In the genomic region with DNA sequence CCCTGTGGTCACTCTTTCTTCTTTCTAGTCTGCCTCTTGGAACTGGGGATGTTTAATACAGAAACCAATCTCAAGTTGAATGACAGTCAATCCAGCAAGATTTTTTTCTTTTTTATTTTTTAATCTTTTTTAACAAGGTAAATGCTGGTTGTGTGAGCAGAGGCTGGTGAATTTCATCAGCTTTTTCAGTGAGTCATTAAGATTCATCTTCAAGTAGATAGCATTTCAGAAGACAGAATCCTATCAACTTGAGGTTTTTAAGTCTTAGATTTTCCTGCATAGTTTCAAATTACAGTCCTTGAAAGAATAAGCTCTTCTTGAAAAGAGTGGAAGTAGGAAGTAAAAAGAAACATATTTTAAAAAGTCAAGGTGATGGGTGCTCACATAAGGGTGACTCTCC, we compare ENCODE assay signal across 27 cellular contexts. TPM values are rescaled to one million over a fixed set of nuclear protein-coding genes. Genes with fewer than 3 reads are reported as not detected.
DNase-seq lines count a peak whose midpoint lies in the region; ATAC-seq and TF ChIP-seq lines count a peak whose summit lies in the region.
"Had no signal": no experiment of that assay in that cellular context is flagged by ENCODE, and none has a peak within 500 bp of the region (broad histone marks: within the 10 kb centered on the region; RNA-seq: fewer than 3 reads in every experiment).

No MANE protein-coding gene starts in this region.

- DNase-seq in EL (peak; percentile 38), OCI-M1 (lab: John Stamatoyannopoulos, UW) (peak; percentile 47), dedifferentiated amniotic fluid mesenchymal stem cell (ENCODE audit: extremely low spot score) (peak; percentile 33), renal cortical epithelial cell (ENCODE audit: low read depth) (peak; percentile 41), NCI-H1930 (lab: John Stamatoyannopoulos, UW) (no peak), upper lobe of right lung (no peak), hepatic stellate cell (ENCODE audit: low spot score) (no peak)
- DNase-seq: activated CD4-positive, alpha-beta T cell treated with anti-CD3 and anti-CD28 coated beads for 4 hours; activated naive CD4-positive, alpha-beta T cell treated with anti-CD3 and anti-CD28 coated beads for 36 hours; activated T-cell treated with anti-CD3 and anti-CD28 coated beads, Interleukin-2, amount 50 U/mL, for 24 hours; amygdala; CD4-positive, alpha-beta T cell; dermis blood vessel endothelial cell; DMS153; GDM1; heart left ventricle; MG63; natural killer cell; NCI-H1417; NCI-H510A; NK-92 treated with Interleukin-12 subunit alpha and Interleukin-12 subunit beta, amount 100 ng/mL, for 24 hours; Peyer's patch; SJCRH30; stimulated activated CD4-positive, alpha-beta T cell treated with anti-CD3 and anti-CD28 coated beads, Interleukin-12 subunit alpha, Interleukin-12 subunit beta, amount 100 ng/mL, for 4 hours; T-helper 1 cell; thyroid gland had no signal

- no peaks in the 10 kb centered on the region for H3K27me3 ChIP-seq in upper lobe of right lung
- H3K27me3 ChIP-seq: cardiac muscle cell, heart left ventricle, MG63, Peyer's patch, SJCRH30, thyroid gland had no signal

- peaks cover 4% of the 10 kb centered on the region for H3K4me1 ChIP-seq in upper lobe of right lung
- H3K4me1 ChIP-seq: Peyer's patch, thyroid gland had no signal

- TF ChIP-seq CTCF in upper lobe of right lung (IDR thresholded peaks at IDR 0.05) = no peak

- H3K9me3 ChIP-seq in upper lobe of right lung = no peaks in the 10 kb centered on the region
- H3K9me3 ChIP-seq: MG63, Peyer's patch, thyroid gland had no signal

- intact Hi-C loops in upper lobe of right lung (cut with DNase I) = no loop called here

- no peaks in the 10 kb centered on the region for H3K36me3 ChIP-seq in upper lobe of right lung
- H3K36me3 ChIP-seq: cardiac muscle cell, MG63, Peyer's patch, SJCRH30, thyroid gland had no signal

- no peak overlapping the region for H3K27ac ChIP-seq in upper lobe of right lung
- H3K27ac ChIP-seq: cardiac muscle cell, Peyer's patch, SJCRH30, thyroid gland had no signal

- ATAC-seq in upper lobe of right lung = no peak
- ATAC-seq: heart left ventricle, natural killer cell had no signal

- no peak overlapping the region for H3K4me3 ChIP-seq in upper lobe of right lung
- H3K4me3 ChIP-seq: cardiac muscle cell, heart left ventricle, MG63, Peyer's patch, SJCRH30, thyroid gland had no signal

RNA-seq across cellular contexts. Expression of a gene that starts 12.4 kb away (rescaled TPM):
- total RNA-seq in renal cortical epithelial cell (11.7 and 12.9 TPM in 2 replicates), upper lobe of right lung (53.8 TPM)

Comparison
In these comparisons a context has a peak if more than half of its experiments do, and no peak if none do; other contexts are left out.
1. DNase-seq: peak in EL (single experiment), OCI-M1 (single experiment), dedifferentiated amniotic fluid mesenchymal stem cell (single experiment) and renal cortical epithelial cell (single experiment); none in NCI-H1930 (0 of 2), upper lobe of right lung (single experiment) and hepatic stellate cell (single experiment).